8 cellular contexts compared by ENCODE assay signal in genomic region chr5:40591727-40592396, GRCh38.
A peak's percentile ranks its signal among the peaks of the same experiment; 100 is the strongest.
DNase-seq lines count a peak whose midpoint lies in the region; ATAC-seq and FAIRE-seq lines count a peak whose summit lies in the region.
"Not testable (repeated sequence)": the region's sequence is repeated elsewhere in the genome, so short reads cannot be mapped to it uniquely, and the experiment has no call there.

No MANE protein-coding gene starts in this region.

- peak overlapping the region; percentile 28 to 82 (median 48); a peak in 21 of 22 replicates for H3K4me2 ChIP-seq in BLaER1 treated with 17β-estradiol and CSF1 and Interleukin-3, amounts not matched to agents 10 nM and 100 nM

- H3K27ac Mint-ChIP-seq in IgD-negative memory B cell: peak overlapping the region; percentile 77 to 84 (median 84)

- H3K27me3 ChIP-seq in BLaER1 treated with 17β-estradiol and CSF1 and Interleukin-3, amounts not matched to agents 10 nM and 100 nM: not testable (repeated sequence)

- peak; percentile 21 for FAIRE-seq in colon (lab: Jason Lieb, UNC)

- not testable (repeated sequence) for H3K9me3 Mint-ChIP-seq in IgD-negative memory B cell

- H3K4me1 ChIP-seq in BLaER1 treated with 17β-estradiol and CSF1 and Interleukin-3, amounts not matched to agents 10 nM and 100 nM: peaks cover 8 to 25% (median 18%) of the 10 kb centered on the region in 10 experiments

- H3K27me3 Mint-ChIP-seq in IgD-negative memory B cell: not testable (repeated sequence)

- H3K9ac ChIP-seq in BLaER1 treated with 17β-estradiol and CSF1 and Interleukin-3, amounts not matched to agents 10 nM and 100 nM: peak overlapping the region in 1 of 11 experiments; percentile 7; a peak in 1 of 22 replicates

- not testable (repeated sequence) for H4K20me1 ChIP-seq in BLaER1 treated with 17β-estradiol and CSF1 and Interleukin-3, amounts not matched to agents 10 nM and 100 nM

- not testable (repeated sequence) for H3K36me3 Mint-ChIP-seq in IgD-negative memory B cell

- peaks cover 0 to 13% (median 6%) of the 10 kb centered on the region in 11 experiments; a peak in 13 of 22 replicates for H3K9me3 ChIP-seq in BLaER1 treated with 17β-estradiol and CSF1 and Interleukin-3, amounts not matched to agents 10 nM and 100 nM (replicated peaks in 1 of 11)

- not testable (repeated sequence) for H3K36me3 ChIP-seq in BLaER1 treated with 17β-estradiol and CSF1 and Interleukin-3, amounts not matched to agents 10 nM and 100 nM

- ATAC-seq in GM18861 (IDR thresholded peaks at IDR 0.05; ENCODE audit: unreplicated experiment) (peak; percentile 94), GM19468 (IDR thresholded peaks at IDR 0.05; ENCODE audit: extremely low read depth, unreplicated experiment) (peak; percentile 88), HG02642 (IDR thresholded peaks at IDR 0.05; ENCODE audit: poor library complexity, unreplicated experiment) (peak; percentile 93), HG03103 (IDR thresholded peaks at IDR 0.05; ENCODE audit: low read depth, unreplicated experiment) (peak; percentile 91)

- peak; percentile 65 for DNase-seq in SIG-M5 treated with dmso at 0.1 percent for 504 hours (lab: John Stamatoyannopoulos, UW; ENCODE audit: unreplicated experiment)

- peak overlapping the region; percentile 5 to 85 (median 50) for H3K4me3 Mint-ChIP-seq in IgD-negative memory B cell

- H3K4me1 Mint-ChIP-seq in IgD-negative memory B cell: peaks cover 18 to 22% (median 18%) of the 10 kb centered on the region in 3 donors

- H3K4me3 ChIP-seq in BLaER1 treated with 17β-estradiol and CSF1 and Interleukin-3, amounts not matched to agents 10 nM and 100 nM: not testable (repeated sequence)

- peak overlapping the region in 9 of 11 experiments; percentile 27 to 62 (median 49); a peak in 15 of 22 replicates for H3K27ac ChIP-seq in BLaER1 treated with 17β-estradiol and CSF1 and Interleukin-3, amounts not matched to agents 10 nM and 100 nM
